Comparison of ENCODE assay signal across 22 cellular contexts in the genomic region with DNA sequence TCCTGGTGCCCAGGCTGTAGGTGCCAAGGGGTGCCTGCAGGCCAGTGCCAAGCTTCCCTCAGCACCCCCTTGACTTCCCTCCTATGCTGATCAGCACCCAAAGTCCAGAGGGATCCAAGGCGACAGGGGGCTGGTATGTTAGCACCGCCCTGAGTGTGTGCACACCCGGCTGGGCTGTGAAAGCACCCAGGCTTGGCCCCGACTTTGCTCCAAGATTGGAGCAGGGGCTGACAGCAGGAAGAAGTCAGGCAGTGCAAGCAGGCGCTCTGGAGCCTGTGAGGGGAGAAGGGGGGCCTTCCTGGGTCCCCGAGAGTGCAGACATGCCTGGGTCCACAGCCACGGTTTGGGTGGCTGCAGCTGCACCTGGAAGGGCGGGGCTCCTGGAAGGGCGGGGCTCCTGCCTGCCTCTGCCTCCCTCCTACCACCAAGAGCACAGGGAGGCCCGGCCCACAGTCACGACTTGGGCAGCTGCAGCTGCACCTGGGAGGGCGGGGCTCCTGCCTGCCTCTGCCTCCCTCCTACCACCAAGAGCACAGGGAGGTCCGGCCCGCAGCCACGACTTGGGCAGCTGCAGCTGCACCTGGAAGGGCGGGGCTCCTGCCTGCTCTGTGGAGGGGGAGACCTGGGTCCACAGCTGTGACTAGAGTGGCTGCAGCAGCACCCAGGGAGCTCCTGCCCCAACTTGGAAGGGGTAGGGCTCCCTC. TPM values are rescaled to one million over a fixed set of nuclear protein-coding genes. Genes with fewer than 3 reads are reported as not detected.
DNase-seq lines count a peak whose midpoint lies in the region; ATAC-seq, FAIRE-seq and TF ChIP-seq lines count a peak whose summit lies in the region.
"Had no signal": no experiment of that assay in that cellular context is flagged by ENCODE, and none has a peak within 500 bp of the region (broad histone marks: within the 10 kb centered on the region; RNA-seq: fewer than 3 reads in every experiment).

No MANE protein-coding gene starts in this region.

- H3K27ac Mint-ChIP-seq in endodermal cell: no peak overlapping the region
- H3K27ac Mint-ChIP-seq: CD8-positive, alpha-beta memory T cell; IgD-negative memory B cell had no signal

- WGBS in HepG2 (ENCODE audit: low lambda C conversion rate): 10% methylated on average over 2 of the region's 16 CpGs
- 86 to 90% methylated on average over 6 to 16 of the region's 16 CpGs for WGBS in endodermal cell (ENCODE audit: insufficient coverage in 1 of 2, insufficient read length in 1 of 2), 2 experiments

- H4K20me1 ChIP-seq in MM.1S (ENCODE audit: insufficient read depth, low read length): no peaks in the 10 kb centered on the region
- no peaks in the 10 kb centered on the region for H4K20me1 ChIP-seq in HepG2 (ENCODE audit: insufficient read depth, low read length)

- TF ChIP-seq POLR2A in HepG2 (IDR thresholded peaks at IDR 0.05; ENCODE audit: insufficient read depth in 1 of 2, low read depth in 2 of 2, low read length in 2 of 2): no peak

- H3K9ac ChIP-seq in MM.1S (ENCODE audit: low read length): no peak overlapping the region
- no peak overlapping the region for H3K9ac ChIP-seq in HepG2 (ENCODE audit: insufficient read depth, low read depth, low read length)
- H3K9ac ChIP-seq in endodermal cell (ENCODE audit: extremely low read depth, low read length, poor library complexity, severe bottlenecking): no peak overlapping the region

- no peak for TF ChIP-seq RAD21 in HepG2 (CRISPR knock-in tag; IDR thresholded peaks at IDR 0.05)

- BruUV-seq in HepG2 (replicated peaks; lab: Mats Ljungman, UMichigan): no TSS peak

- no peaks in the 10 kb centered on the region for H3K27me3 ChIP-seq in MM.1S (replicated peaks; ENCODE audit: insufficient read depth, low read length)
- peaks cover 0 to 15% of the 10 kb centered on the region in 2 experiments; a peak in 2 of 5 replicates for H3K27me3 ChIP-seq in HepG2 (ENCODE audit: control insufficient read depth in 1 of 2, insufficient read depth in 2 of 2, low read length in 2 of 2)
- no peaks in the 10 kb centered on the region for H3K27me3 ChIP-seq in endodermal cell (ENCODE audit: control insufficient read depth, insufficient read depth, low read length, poor library complexity, severe bottlenecking)
- no peaks in the 10 kb centered on the region for H3K27me3 ChIP-seq in MG63
- H3K27me3 ChIP-seq: Peyer's patch had no signal

- no peak for FAIRE-seq in HepG2 (lab: Jason Lieb, UNC)
- FAIRE-seq: A204.1 had no signal

- H2AFZ ChIP-seq in MM.1S (ENCODE audit: low read length): no peak overlapping the region
- H2AFZ ChIP-seq in HepG2 (ENCODE audit: low read length): no peak overlapping the region

- H3K4me3 ChIP-seq in MM.1S (ENCODE audit: low read length): no peak overlapping the region
- H3K4me3 ChIP-seq in HepG2 (replicated peaks in 1 of 3; ENCODE audit: insufficient read depth in 1 of 3, low read depth in 2 of 3, low read length in 3 of 3): no peak overlapping the region; a peak in 1 of 6 replicates
- H3K4me3 ChIP-seq in endodermal cell (ENCODE audit: low read length): no peak overlapping the region
- no peak overlapping the region for H3K4me3 ChIP-seq in MG63
- H3K4me3 ChIP-seq: Peyer's patch had no signal

- H3F3A ChIP-seq in MM.1S (ENCODE audit: insufficient read depth, low read length): no peaks in the 10 kb centered on the region

- H3K9me3 Mint-ChIP-seq in endodermal cell: no peaks in the 10 kb centered on the region
- H3K9me3 Mint-ChIP-seq: CD8-positive, alpha-beta memory T cell had no signal

- TF ChIP-seq CTCF in MM.1S (IDR thresholded peaks at IDR 0.05; ENCODE audit: low read length) (no peak), HepG2 (CRISPR knock-in tag; IDR thresholded peaks at IDR 0.05) (no peak), endodermal cell (conservative IDR thresholded peaks at IDR 0.05) (no peak)

- H3K36me3 Mint-ChIP-seq in endodermal cell (ENCODE audit: low read depth): no peaks in the 10 kb centered on the region
- H3K36me3 Mint-ChIP-seq: CD8-positive, alpha-beta memory T cell; IgD-negative memory B cell had no signal

- no peaks in the 10 kb centered on the region for H3K9me3 ChIP-seq in MM.1S (replicated peaks; ENCODE audit: insufficient read depth, low read length)
- H3K9me3 ChIP-seq in HepG2 (ENCODE audit: low read length): no peaks in the 10 kb centered on the region
- peaks cover 12% of the 10 kb centered on the region for H3K9me3 ChIP-seq in endodermal cell (ENCODE audit: control insufficient read depth, low read length)
- no peaks in the 10 kb centered on the region for H3K9me3 ChIP-seq in MG63
- H3K9me3 ChIP-seq: Peyer's patch had no signal

- no peaks in the 10 kb centered on the region for H3K36me3 ChIP-seq in MM.1S (replicated peaks; ENCODE audit: insufficient read depth, low read length)
- no peaks in the 10 kb centered on the region for H3K36me3 ChIP-seq in HepG2 (replicated peaks in 1 of 2; ENCODE audit: control insufficient read depth in 1 of 2, insufficient read depth in 2 of 2, low read length in 2 of 2)
- H3K36me3 ChIP-seq in endodermal cell (ENCODE audit: control insufficient read depth, insufficient read depth, low read length): no peaks in the 10 kb centered on the region
- H3K36me3 ChIP-seq in MG63: no peaks in the 10 kb centered on the region
- H3K36me3 ChIP-seq: Peyer's patch had no signal

- intact Hi-C loops in HepG2 (cut with micrococcal nuclease; ENCODE audit: unreplicated experiment): no loop called here

- in situ Hi-C loops in HepG2 (cut with HindIII; ENCODE audit: extremely low pct_ligation_motif_present, low pct_unique_long_range_greater_than_20kb): no loop called here

- TF ChIP-seq EP300 in HepG2 (IDR thresholded peaks at IDR 0.05; ENCODE audit: low read depth in 2 of 2, low read length in 2 of 2) (no peak), HepG2 (CRISPR knock-in tag; IDR thresholded peaks at IDR 0.05; ENCODE audit: borderline replicate concordance) (no peak)

- POLR2A ChIA-PET in HepG2 (lab: Yijun Ruan, JAX): no interaction called here

- ATAC-seq in HepG2 (peak; percentile 66), GM18870 (IDR thresholded peaks at IDR 0.05; ENCODE audit: unreplicated experiment) (no peak)

- H3K27ac ChIP-seq in MM.1S (ENCODE audit: low read length): no peak overlapping the region
- no peak overlapping the region for H3K27ac ChIP-seq in HepG2 (ENCODE audit: extremely low read length, insufficient read depth, low read length)
- H3K27ac ChIP-seq in endodermal cell (ENCODE audit: low read depth, low read length): no peak overlapping the region
- H3K27ac ChIP-seq: C4-2B, Peyer's patch had no signal

- H3K79me2 ChIP-seq in MM.1S (ENCODE audit: low read length): no peaks in the 10 kb centered on the region
- H3K79me2 ChIP-seq in HepG2 (ENCODE audit: insufficient read depth, low read length): no peaks in the 10 kb centered on the region

- CTCF ChIA-PET in HepG2 (lab: Yijun Ruan, JAX; ENCODE audit: low intra/inter-chr PET ratio, low total read pairs): no interaction called here

- H3K4me1 ChIP-seq in MM.1S (ENCODE audit: low read length) (0 out of 2 replicates have a peak, but pooled peaks cover 4% of the 10 kb centered on the region), HepG2 (ENCODE audit: insufficient read depth, low read length) (no peaks in the 10 kb centered on the region), endodermal cell (ENCODE audit: control insufficient read depth, insufficient read depth, low read length) (no peaks in the 10 kb centered on the region)
- H3K4me1 ChIP-seq: Peyer's patch had no signal

- DNase-seq in NCI-H748 (lab: John Stamatoyannopoulos, UW; ENCODE audit: unreplicated experiment): peak; percentile 48
- DNase-seq in NCI-H748 treated with DMSO at 0.1 percent for 48 hours (lab: John Stamatoyannopoulos, UW): no peak
- peak; percentile 82 for DNase-seq in MM.1S
- peak; percentile 45 for DNase-seq in SHP77 treated with DMSO at 0.1 percent for 48 hours (lab: John Stamatoyannopoulos, UW)
- no peak for DNase-seq in HepG2 (ENCODE audit: low spot score)
- no peak for DNase-seq in endodermal cell
- no peak for DNase-seq in MG63
- DNase-seq: CD8-positive, alpha-beta memory T cell; EL; GF-D8; NCI-H1417 treated with DMSO at 0.1 percent for 48 hours; NCI-H1930; NCI-H226; NCI-H526; Peyer's patch had no signal

- no peaks in the 10 kb centered on the region for H3K27me3 Mint-ChIP-seq in endodermal cell (ENCODE audit: insufficient read depth)

- no peak overlapping the region for H3K4me3 Mint-ChIP-seq in endodermal cell
- H3K4me3 Mint-ChIP-seq: CD8-positive, alpha-beta memory T cell; IgD-negative memory B cell had no signal

- no peak overlapping the region; the same call in 1 of the 2 replicates for H3K4me2 ChIP-seq in MM.1S (ENCODE audit: low read depth, low read length)
- H3K4me2 ChIP-seq in HepG2 (ENCODE audit: low read depth, low read length): peak overlapping the region; percentile 3; the same call in 1 of the 2 replicates

- no peaks in the 10 kb centered on the region for H3K9me2 ChIP-seq in MM.1S (replicated peaks; ENCODE audit: insufficient read depth, low read length)

- peaks cover 8% of the 10 kb centered on the region for H3K4me1 Mint-ChIP-seq in endodermal cell
- H3K4me1 Mint-ChIP-seq: IgD-negative memory B cell had no signal

RNA-seq across cellular contexts. Expression of gene ZMYND11, which starts 30.2 kb away (rescaled TPM):
- total RNA-seq in HepG2 (2016; rRNA removed; fragmentation: Illumina TruSeq; extraction: Trizol): 38.7 and 51.6 TPM in 2 replicates
- 41.7 and 43.0 TPM in 2 replicates for total RNA-seq in HepG2 (2016; cell fraction: cytosol; rRNA removed; fragmentation: Illumina TruSeq; extraction: Trizol; ENCODE audit: low read depth)
- 39.7 and 45.5 TPM in 2 replicates for total RNA-seq in HepG2 (2016; cell fraction: insoluble cytoplasmic fraction; rRNA removed; fragmentation: Illumina TruSeq; extraction: Trizol)
- total RNA-seq in HepG2 (2016; cell fraction: membrane; rRNA removed; fragmentation: Illumina TruSeq; extraction: Trizol): 41.4 and 46.8 TPM in 2 replicates
- 26.0 and 28.1 TPM in 2 replicates for total RNA-seq in HepG2 (2016; cell fraction: nucleus; rRNA removed; fragmentation: Illumina TruSeq; extraction: Trizol)
- polyA plus RNA-seq in HepG2 (2011; rRNA removed): 14.4 and 17.5 TPM in 2 replicates
- polyA plus RNA-seq in HepG2 (2011; cell fraction: cytosol; rRNA removed): 7.1 and 10.5 TPM in 2 replicates
- 15.3 and 16.1 TPM in 2 replicates for polyA plus RNA-seq in HepG2 (2011; cell fraction: nucleus; rRNA removed)
- 20.6 and 22.6 TPM in 2 replicates for polyA plus RNA-seq in HepG2 (2012)
- polyA plus RNA-seq in HepG2 (2016; cell fraction: cytosol; fragmentation: Illumina TruSeq; extraction: Trizol; ENCODE audit: low read depth): 6.9 and 7.8 TPM in 2 replicates
- polyA plus RNA-seq in HepG2 (2016; cell fraction: insoluble cytoplasmic fraction; fragmentation: Illumina TruSeq; extraction: Trizol; ENCODE audit: low read depth): 49.4 TPM in 2 replicates
- polyA plus RNA-seq in HepG2 (2016; cell fraction: membrane; fragmentation: Illumina TruSeq; extraction: Trizol; ENCODE audit: low read depth): 19.0 and 22.8 TPM in 2 replicates
- 38.6 and 42.2 TPM in 2 replicates for polyA plus RNA-seq in HepG2 (2016; cell fraction: nucleus; fragmentation: Illumina TruSeq; extraction: Trizol; ENCODE audit: insufficient read depth, low read depth)
- polyA minus RNA-seq in HepG2 (2011; rRNA and poly(A)+ RNA removed; ENCODE audit: low replicate concordance): 10.0 and 17.5 TPM in 2 replicates
- 14.3 and 19.5 TPM in 2 replicates for polyA minus RNA-seq in HepG2 (2011; cell fraction: cytosol; rRNA and poly(A)+ RNA removed)
- polyA minus RNA-seq in HepG2 (2011; cell fraction: nucleus; rRNA and poly(A)+ RNA removed): 14.9 and 19.9 TPM in 2 replicates
- 10 to 100 TPM; 34.2 to 37.7 TPM for total RNA-seq in endodermal cell
- polyA plus RNA-seq in endodermal cell (2013, experiment 1 of 2): 35.0 TPM
- 35.4 TPM for polyA plus RNA-seq in endodermal cell (2013, experiment 2 of 2)
- 43.4 and 49.5 TPM in 2 replicates for total RNA-seq in MG63 (2014; rRNA removed; shearing (Covaris generic); ENCODE audit: low replicate concordance)

RNA-seq across cellular contexts. Expression of gene TUBB8, which starts 55.9 kb away (rescaled TPM):
- total RNA-seq in HepG2 (2016; rRNA removed; fragmentation: Illumina TruSeq; extraction: Trizol): 0.24 and 0.31 TPM in 2 replicates
- not detected in 2 replicates for total RNA-seq in HepG2 (2016; cell fraction: cytosol; rRNA removed; fragmentation: Illumina TruSeq; extraction: Trizol; ENCODE audit: low read depth)
- not detected in 2 replicates for total RNA-seq in HepG2 (2016; cell fraction: insoluble cytoplasmic fraction; rRNA removed; fragmentation: Illumina TruSeq; extraction: Trizol)
- 0.24 and 0.25 TPM in 2 replicates for total RNA-seq in HepG2 (2016; cell fraction: membrane; rRNA removed; fragmentation: Illumina TruSeq; extraction: Trizol)
- not detected in 2 replicates for total RNA-seq in HepG2 (2016; cell fraction: nucleus; rRNA removed; fragmentation: Illumina TruSeq; extraction: Trizol)
- polyA plus RNA-seq in HepG2 (2011; rRNA removed): 0.26 and 0.50 TPM in 2 replicates
- 0.08 and 0.15 TPM in 2 replicates for polyA plus RNA-seq in HepG2 (2011; cell fraction: cytosol; rRNA removed)
- polyA plus RNA-seq in HepG2 (2011; cell fraction: nucleus; rRNA removed): 0.31 and 0.45 TPM in 2 replicates
- 0.12 and 0.58 TPM in 2 replicates for polyA plus RNA-seq in HepG2 (2012)
- polyA plus RNA-seq in HepG2 (2016; cell fraction: cytosol; fragmentation: Illumina TruSeq; extraction: Trizol; ENCODE audit: low read depth): not detected in 2 replicates
- polyA plus RNA-seq in HepG2 (2016; cell fraction: insoluble cytoplasmic fraction; fragmentation: Illumina TruSeq; extraction: Trizol; ENCODE audit: low read depth): not detected in 2 replicates
- polyA plus RNA-seq in HepG2 (2016; cell fraction: membrane; fragmentation: Illumina TruSeq; extraction: Trizol; ENCODE audit: low read depth): 0.14 TPM in 1 of 2 replicates, not detected in the other
- polyA plus RNA-seq in HepG2 (2016; cell fraction: nucleus; fragmentation: Illumina TruSeq; extraction: Trizol; ENCODE audit: insufficient read depth, low read depth): 0.55 TPM in 1 of 2 replicates, not detected in the other
- polyA minus RNA-seq in HepG2 (2011; rRNA and poly(A)+ RNA removed; ENCODE audit: low replicate concordance): not detected in 2 replicates
- polyA minus RNA-seq in HepG2 (2011; cell fraction: cytosol; rRNA and poly(A)+ RNA removed): not detected in 2 replicates
- polyA minus RNA-seq in HepG2 (2011; cell fraction: nucleus; rRNA and poly(A)+ RNA removed): not detected in 2 replicates
- 1 to 10 TPM in 1 of 2 donors, under 1 TPM in 1; 0.90 to 1.9 TPM for total RNA-seq in endodermal cell
- 0.71 TPM for polyA plus RNA-seq in endodermal cell (2013, experiment 1 of 2)
- polyA plus RNA-seq in endodermal cell (2013, experiment 2 of 2): 0.37 TPM
- not detected in 2 replicates for total RNA-seq in MG63 (2014; rRNA removed; shearing (Covaris generic); ENCODE audit: low replicate concordance)
- total RNA-seq: CD8-positive, alpha-beta memory T cell; H4; OCI-LY7; Peyer's patch; SK-MEL-5 had no signal
- polyA plus RNA-seq: CD8-positive, alpha-beta memory T cell had no signal

Comparison
In these comparisons a context has a peak if more than half of its experiments do, and no peak if none do; other contexts are left out.
1. DNase-seq: peak in NCI-H748 (single experiment), MM.1S (single experiment) and SHP77 treated with DMSO at 0.1 percent for 48 hours (single experiment); none in NCI-H748 treated with DMSO at 0.1 percent for 48 hours (single experiment), HepG2 (single experiment), endodermal cell (single experiment) and MG63 (single experiment).